31 cellular contexts compared by ENCODE assay signal in genomic region chrX:135010921-135011320, GRCh38. TPM values are rescaled to one million over a fixed set of nuclear protein-coding genes. Genes with fewer than 3 reads are reported as not detected.
"Had no signal": no experiment of that assay in that cellular context is flagged by ENCODE, and none has a peak within 500 bp of the region (broad histone marks: within the 10 kb centered on the region; RNA-seq: fewer than 3 reads in every experiment).

No MANE protein-coding gene starts in this region.

- H3K4me2 ChIP-seq: neural progenitor cell, smooth muscle cell had no signal

- H3K27me3 ChIP-seq: left lung, neural progenitor cell, neutrophil, ovary, right atrium auricular region, tibial nerve, upper lobe of left lung, vagina had no signal

- ATAC-seq: left colon; left lung; lower lobe of right lung; natural killer cell; right lobe of liver; stimulated activated memory B cell treated with anti-CD40 and anti-IgM and Interleukin-4, amounts not matched to agents 10 μg/mL and 1 μg/mL and 100 μg/mL, for 72 hours; stimulated activated naive CD8-positive, alpha-beta T cell treated with anti-CD3 and anti-CD28 coated beads, Interleukin-15, amount 100 ng/mL, for 72 hours had no signal

- H3K36me3 Mint-ChIP-seq: immature natural killer cell; mesothelial cell of epicardium; naive B cell; natural killer cell; neural progenitor cell; stimulated activated memory B cell treated with anti-CD40 and anti-IgM and Interleukin-4, amounts not matched to agents 10 μg/mL and 1 μg/mL and 100 μg/mL, for 72 hours had no signal

- DNase-seq: hippocampal formation; immature natural killer cell; kidney; left colon; left lung; lower lobe of right lung; mammary epithelial cell; mesenchymal stem cell; naive B cell; natural killer cell; nephron progenitor cell; ovary; right lobe of liver; stimulated activated CD4-positive, alpha-beta T cell treated with anti-CD3 and anti-CD28 coated beads, Interleukin-1b, Interleukin-23, amount 100 ng/mL, for 48 hours; stimulated activated CD4-positive, alpha-beta T cell treated with anti-CD3 and anti-CD28 coated beads, Interleukin-2, amount 100 ng/mL, for 48 hours; stimulated activated CD4-positive, alpha-beta T cell treated with anti-CD3 and anti-CD28 coated beads, Interleukin-4, amount 100 ng/mL, for 4 hours; stimulated activated CD8-positive, alpha-beta memory T cell treated with anti-CD3 and anti-CD28 coated beads, Interleukin-4, amount 100 ng/mL, for 48 hours; stimulated activated naive CD4-positive, alpha-beta T cell treated with Interleukin-2 at 50 U/mL for 16 hours; stimulated activated naive CD8-positive, alpha-beta T cell treated with anti-CD3 and anti-CD28 coated beads, Interleukin-15, amount 100 ng/mL, for 72 hours; substantia nigra; upper lobe of left lung had no signal

- H3K27ac Mint-ChIP-seq: immature natural killer cell; mesothelial cell of epicardium; naive B cell; natural killer cell; nephron progenitor cell; neural progenitor cell; progenitor cell of endocrine pancreas; stimulated activated memory B cell treated with anti-CD40 and anti-IgM and Interleukin-4, amounts not matched to agents 10 μg/mL and 1 μg/mL and 100 μg/mL, for 72 hours; stimulated activated naive CD8-positive, alpha-beta T cell treated with anti-CD3 and anti-CD28 coated beads, Interleukin-15, amount 100 ng/mL, for 72 hours had no signal

- H3K9me3 Mint-ChIP-seq: immature natural killer cell; naive B cell; natural killer cell; neural progenitor cell; stimulated activated memory B cell treated with anti-CD40 and anti-IgM and Interleukin-4, amounts not matched to agents 10 μg/mL and 1 μg/mL and 100 μg/mL, for 72 hours; stimulated activated naive CD8-positive, alpha-beta T cell treated with anti-CD3 and anti-CD28 coated beads, Interleukin-15, amount 100 ng/mL, for 72 hours had no signal

- H3K4me3 Mint-ChIP-seq: immature natural killer cell; mesothelial cell of epicardium; naive B cell; natural killer cell; nephron progenitor cell; neural progenitor cell; stimulated activated memory B cell treated with anti-CD40 and anti-IgM and Interleukin-4, amounts not matched to agents 10 μg/mL and 1 μg/mL and 100 μg/mL, for 72 hours; stimulated activated naive CD8-positive, alpha-beta T cell treated with anti-CD3 and anti-CD28 coated beads, Interleukin-15, amount 100 ng/mL, for 72 hours had no signal

- H2AFZ ChIP-seq: neural progenitor cell had no signal

- H3K4me1 ChIP-seq: left lung, lower lobe of right lung, neural progenitor cell, right atrium auricular region, right lobe of liver, tibial nerve, upper lobe of left lung, vagina had no signal

- H3K36me3 ChIP-seq: left lung, lower lobe of right lung, neural progenitor cell, neutrophil, ovary, right atrium auricular region, right lobe of liver, tibial nerve, upper lobe of left lung, vagina had no signal

- H3K4me3 ChIP-seq: left lung, lower lobe of right lung, neural progenitor cell, ovary, right atrium auricular region, right lobe of liver, smooth muscle cell, tibial nerve, upper lobe of left lung, vagina had no signal

- H3K27me3 Mint-ChIP-seq: progenitor cell of endocrine pancreas; stimulated activated memory B cell treated with anti-CD40 and anti-IgM and Interleukin-4, amounts not matched to agents 10 μg/mL and 1 μg/mL and 100 μg/mL, for 72 hours; stimulated activated naive CD8-positive, alpha-beta T cell treated with anti-CD3 and anti-CD28 coated beads, Interleukin-15, amount 100 ng/mL, for 72 hours had no signal

- H3K9me3 ChIP-seq: left lung, lower lobe of right lung, neutrophil, ovary, right atrium auricular region, right lobe of liver, tibial nerve, upper lobe of left lung, vagina had no signal

- H3K27ac ChIP-seq: left lung, lower lobe of right lung, neural progenitor cell, neutrophil, ovary, right atrium auricular region, right lobe of liver, tibial nerve, upper lobe of left lung, vagina had no signal

- H3K4me1 Mint-ChIP-seq: immature natural killer cell; naive B cell; natural killer cell; stimulated activated memory B cell treated with anti-CD40 and anti-IgM and Interleukin-4, amounts not matched to agents 10 μg/mL and 1 μg/mL and 100 μg/mL, for 72 hours; stimulated activated naive CD8-positive, alpha-beta T cell treated with anti-CD3 and anti-CD28 coated beads, Interleukin-15, amount 100 ng/mL, for 72 hours had no signal

RNA-seq across cellular contexts. Expression of gene RTL8B, which starts 11.4 kb away (rescaled TPM):
- total RNA-seq: natural killer cell had no signal
- polyA plus RNA-seq: immature natural killer cell had no signal

RNA-seq across cellular contexts. Expression of gene SMIM10, which starts 20.1 kb away (rescaled TPM):
- total RNA-seq: mononuclear cell had no signal
